12 cellular contexts compared by ENCODE assay signal in the genomic region with DNA sequence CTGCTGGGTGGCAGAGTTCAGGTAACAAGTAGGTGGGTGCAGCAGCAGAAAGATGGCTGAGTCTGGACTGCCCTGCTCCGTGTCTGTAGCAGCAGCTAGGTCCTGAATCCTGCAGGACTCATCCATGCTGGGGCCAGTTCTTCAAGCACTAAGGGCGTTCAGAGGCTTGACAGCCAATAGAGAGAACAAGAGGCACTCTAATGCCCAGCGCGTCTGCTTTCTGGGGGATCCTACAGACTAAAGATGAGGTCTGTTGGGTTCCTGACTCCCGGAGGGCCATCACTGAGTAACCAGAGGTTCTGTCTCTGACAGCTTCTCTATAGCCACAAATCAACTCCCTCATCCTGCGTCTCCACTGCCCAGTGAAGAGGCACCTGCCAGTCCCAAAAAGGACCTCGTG.
A peak's percentile ranks its signal among the peaks of the same experiment; 100 is the strongest.
DNase-seq lines count a peak whose midpoint lies in the region; ATAC-seq and TF ChIP-seq lines count a peak whose summit lies in the region.
"Had no signal": no experiment of that assay in that cellular context is flagged by ENCODE, and none has a peak within 500 bp of the region (broad histone marks: within the 10 kb centered on the region; RNA-seq: fewer than 3 reads in every experiment).

No MANE protein-coding gene starts in this region.

- no peaks in the 10 kb centered on the region for H3K36me3 Mint-ChIP-seq in activated naive CD4-positive, alpha-beta T cell treated with anti-CD3 and anti-CD28 coated beads, Interleukin-2, amount 10 ng/mL, durations not matched to agents 7 days and 5 days
- no peaks in the 10 kb centered on the region for H3K36me3 Mint-ChIP-seq in activated naive CD4-positive, alpha-beta T cell treated with anti-CD3 and anti-CD28 coated beads for 36 hours (ENCODE audit: low read depth)
- H3K36me3 Mint-ChIP-seq in natural killer cell treated with Interleukin-12 subunit alpha and Interleukin-12 subunit beta and Interleukin-15 and Interleukin-18, amount 100 ng/mL, for 72 hours, result no peaks in the 10 kb centered on the region
- no peaks in the 10 kb centered on the region for H3K36me3 Mint-ChIP-seq in natural killer cell
- no peaks in the 10 kb centered on the region for H3K36me3 Mint-ChIP-seq in activated CD8-positive, alpha-beta T cell treated with anti-CD3 and anti-CD28 coated beads for 36 hours (ENCODE audit: low read depth)
- H3K36me3 Mint-ChIP-seq: CD4-positive, CD25-positive, alpha-beta regulatory T cell had no signal

- CTCF ChIA-PET in activated naive CD4-positive, alpha-beta T cell treated with anti-CD3 and anti-CD28 coated beads, Interleukin-2, amount 10 ng/mL, durations not matched to agents 7 days and 5 days (lab: Charles Lee), result interaction anchor here (0.9 to 3.2 kb wide), 2 partner anchors 11 to 275 kb away, joined by 4 to 9 read pairs; no protein-coding TSS in a partner anchor
- CTCF ChIA-PET in activated naive CD4-positive, alpha-beta T cell treated with anti-CD3 and anti-CD28 coated beads for 36 hours (lab: Charles Lee), result interaction anchor here (0.8 to 1.9 kb wide), 3 partner anchors 11 to 304 kb away, joined by 3 to 6 read pairs (median 3); no protein-coding TSS in a partner anchor
- CTCF ChIA-PET in activated CD8-positive, alpha-beta T cell treated with anti-CD3 and anti-CD28 coated beads for 36 hours (lab: Charles Lee), result interaction anchor here (1.4 to 2.2 kb wide), 2 partner anchors 11 to 12 kb away, joined by 5 to 11 read pairs; no protein-coding TSS in a partner anchor

- no peak for TF ChIP-seq CTCF in natural killer cell (IDR thresholded peaks at IDR 0.05)
- TF ChIP-seq CTCF in activated CD8-positive, alpha-beta T cell treated with anti-CD3 and anti-CD28 coated beads for 36 hours (IDR thresholded peaks at IDR 0.05), result no peak

- no peak for ATAC-seq in natural killer cell treated with Interleukin-12 subunit alpha and Interleukin-12 subunit beta and Interleukin-15 and Interleukin-18, amount 100 ng/mL, for 72 hours
- no peak for ATAC-seq in natural killer cell
- ATAC-seq in HG03571 (IDR thresholded peaks at IDR 0.05; ENCODE audit: unreplicated experiment), result no peak
- no peak for ATAC-seq in activated CD8-positive, alpha-beta T cell treated with anti-CD3 and anti-CD28 coated beads for 36 hours

- intact Hi-C loops in activated naive CD4-positive, alpha-beta T cell treated with anti-CD3 and anti-CD28 coated beads for 36 hours (cut with micrococcal nuclease), result no loop called here
- intact Hi-C loops in natural killer cell (cut with micrococcal nuclease) (no loop called here), posterior vena cava (cut with DNase I) (no loop called here)
- intact Hi-C loops in activated CD8-positive, alpha-beta T cell treated with anti-CD3 and anti-CD28 coated beads for 36 hours (cut with micrococcal nuclease), result no loop called here

- peak; percentile 3 for DNase-seq in activated naive CD4-positive, alpha-beta T cell treated with anti-CD3 and anti-CD28 coated beads, Interleukin-2, amount 10 ng/mL, durations not matched to agents 7 days and 5 days
- DNase-seq in activated naive CD4-positive, alpha-beta T cell treated with anti-CD3 and anti-CD28 coated beads for 36 hours, result no peak
- peak; percentile 23 for DNase-seq in natural killer cell treated with Interleukin-12 subunit alpha and Interleukin-12 subunit beta and Interleukin-15 and Interleukin-18, amount 100 ng/mL, for 72 hours (ENCODE audit: low spot score)
- no peak for DNase-seq in natural killer cell
- DNase-seq in posterior vena cava (ENCODE audit: low spot score), result peak; percentile 34
- no peak for DNase-seq in activated CD8-positive, alpha-beta T cell treated with anti-CD3 and anti-CD28 coated beads for 36 hours
- no peak for DNase-seq in stimulated activated CD4-positive, alpha-beta T cell treated with anti-CD3 and anti-CD28 coated beads, Interleukin-4, amount 100 ng/mL, for 4 hours
- DNase-seq: ACHN; CD4-positive, CD25-positive, alpha-beta regulatory T cell; DMS53; GF-D8 had no signal

- H3K4me1 Mint-ChIP-seq in activated naive CD4-positive, alpha-beta T cell treated with anti-CD3 and anti-CD28 coated beads, Interleukin-2, amount 10 ng/mL, durations not matched to agents 7 days and 5 days, result no peaks in the 10 kb centered on the region
- no peaks in the 10 kb centered on the region for H3K4me1 Mint-ChIP-seq in activated naive CD4-positive, alpha-beta T cell treated with anti-CD3 and anti-CD28 coated beads for 36 hours (ENCODE audit: low read depth)
- no peaks in the 10 kb centered on the region for H3K4me1 Mint-ChIP-seq in natural killer cell treated with Interleukin-12 subunit alpha and Interleukin-12 subunit beta and Interleukin-15 and Interleukin-18, amount 100 ng/mL, for 72 hours (ENCODE audit: low read depth in 2 of 2)
- H3K4me1 Mint-ChIP-seq in natural killer cell, result no peaks in the 10 kb centered on the region
- H3K4me1 Mint-ChIP-seq in activated CD8-positive, alpha-beta T cell treated with anti-CD3 and anti-CD28 coated beads for 36 hours (ENCODE audit: low read depth), result no peaks in the 10 kb centered on the region
- H3K4me1 Mint-ChIP-seq: CD4-positive, CD25-positive, alpha-beta regulatory T cell had no signal

- POLR2A ChIA-PET in activated CD8-positive, alpha-beta T cell treated with anti-CD3 and anti-CD28 coated beads for 36 hours (lab: Charles Lee), result no interaction called here

- H3K27ac Mint-ChIP-seq in activated naive CD4-positive, alpha-beta T cell treated with anti-CD3 and anti-CD28 coated beads, Interleukin-2, amount 10 ng/mL, durations not matched to agents 7 days and 5 days, result no peak overlapping the region
- H3K27ac Mint-ChIP-seq in activated naive CD4-positive, alpha-beta T cell treated with anti-CD3 and anti-CD28 coated beads for 36 hours, result no peak overlapping the region
- H3K27ac Mint-ChIP-seq in natural killer cell treated with Interleukin-12 subunit alpha and Interleukin-12 subunit beta and Interleukin-15 and Interleukin-18, amount 100 ng/mL, for 72 hours, result no peak overlapping the region
- no peak overlapping the region for H3K27ac Mint-ChIP-seq in natural killer cell
- H3K27ac Mint-ChIP-seq in activated CD8-positive, alpha-beta T cell treated with anti-CD3 and anti-CD28 coated beads for 36 hours, result no peak overlapping the region
- H3K27ac Mint-ChIP-seq: CD4-positive, CD25-positive, alpha-beta regulatory T cell had no signal

- no peaks in the 10 kb centered on the region for H3K9me3 Mint-ChIP-seq in activated naive CD4-positive, alpha-beta T cell treated with anti-CD3 and anti-CD28 coated beads, Interleukin-2, amount 10 ng/mL, durations not matched to agents 7 days and 5 days
- H3K9me3 Mint-ChIP-seq in activated naive CD4-positive, alpha-beta T cell treated with anti-CD3 and anti-CD28 coated beads for 36 hours, result no peaks in the 10 kb centered on the region
- H3K9me3 Mint-ChIP-seq in natural killer cell treated with Interleukin-12 subunit alpha and Interleukin-12 subunit beta and Interleukin-15 and Interleukin-18, amount 100 ng/mL, for 72 hours, result no peaks in the 10 kb centered on the region
- H3K9me3 Mint-ChIP-seq in natural killer cell, result no peaks in the 10 kb centered on the region
- H3K9me3 Mint-ChIP-seq in activated CD8-positive, alpha-beta T cell treated with anti-CD3 and anti-CD28 coated beads for 36 hours, result no peaks in the 10 kb centered on the region

- H3K27me3 Mint-ChIP-seq in activated naive CD4-positive, alpha-beta T cell treated with anti-CD3 and anti-CD28 coated beads, Interleukin-2, amount 10 ng/mL, durations not matched to agents 7 days and 5 days, result peaks cover 3% of the 10 kb centered on the region
- H3K27me3 Mint-ChIP-seq in activated naive CD4-positive, alpha-beta T cell treated with anti-CD3 and anti-CD28 coated beads for 36 hours (ENCODE audit: low read depth), result no peaks in the 10 kb centered on the region
- H3K27me3 Mint-ChIP-seq in natural killer cell treated with Interleukin-12 subunit alpha and Interleukin-12 subunit beta and Interleukin-15 and Interleukin-18, amount 100 ng/mL, for 72 hours, result no peaks in the 10 kb centered on the region
- no peaks in the 10 kb centered on the region for H3K27me3 Mint-ChIP-seq in natural killer cell (ENCODE audit: low read depth in 2 of 2)
- H3K27me3 Mint-ChIP-seq in activated CD8-positive, alpha-beta T cell treated with anti-CD3 and anti-CD28 coated beads for 36 hours, result no peaks in the 10 kb centered on the region
- H3K27me3 Mint-ChIP-seq: CD4-positive, CD25-positive, alpha-beta regulatory T cell had no signal

- H3K4me3 Mint-ChIP-seq in activated naive CD4-positive, alpha-beta T cell treated with anti-CD3 and anti-CD28 coated beads, Interleukin-2, amount 10 ng/mL, durations not matched to agents 7 days and 5 days, result no peak overlapping the region
- H3K4me3 Mint-ChIP-seq in activated naive CD4-positive, alpha-beta T cell treated with anti-CD3 and anti-CD28 coated beads for 36 hours, result no peak overlapping the region
- no peak overlapping the region for H3K4me3 Mint-ChIP-seq in natural killer cell treated with Interleukin-12 subunit alpha and Interleukin-12 subunit beta and Interleukin-15 and Interleukin-18, amount 100 ng/mL, for 72 hours
- no peak overlapping the region for H3K4me3 Mint-ChIP-seq in natural killer cell
- H3K4me3 Mint-ChIP-seq in activated CD8-positive, alpha-beta T cell treated with anti-CD3 and anti-CD28 coated beads for 36 hours, result no peak overlapping the region
- H3K4me3 Mint-ChIP-seq: CD4-positive, CD25-positive, alpha-beta regulatory T cell had no signal

Comparison
In these comparisons a context has a peak if more than half of its experiments do, and no peak if none do; other contexts are left out.
1. DNase-seq: peak in activated naive CD4-positive, alpha-beta T cell treated with anti-CD3 and anti-CD28 coated beads, Interleukin-2, amount 10 ng/mL, durations not matched to agents 7 days and 5 days (single experiment), natural killer cell treated with Interleukin-12 subunit alpha and Interleukin-12 subunit beta and Interleukin-15 and Interleukin-18, amount 100 ng/mL, for 72 hours (single experiment) and posterior vena cava (single experiment); none in activated naive CD4-positive, alpha-beta T cell treated with anti-CD3 and anti-CD28 coated beads for 36 hours (single experiment), natural killer cell (single experiment), activated CD8-positive, alpha-beta T cell treated with anti-CD3 and anti-CD28 coated beads for 36 hours (single experiment) and stimulated activated CD4-positive, alpha-beta T cell treated with anti-CD3 and anti-CD28 coated beads, Interleukin-4, amount 100 ng/mL, for 4 hours (0 of 2).